ENCODE assay signal across 8 cellular contexts in the genomic region with DNA sequence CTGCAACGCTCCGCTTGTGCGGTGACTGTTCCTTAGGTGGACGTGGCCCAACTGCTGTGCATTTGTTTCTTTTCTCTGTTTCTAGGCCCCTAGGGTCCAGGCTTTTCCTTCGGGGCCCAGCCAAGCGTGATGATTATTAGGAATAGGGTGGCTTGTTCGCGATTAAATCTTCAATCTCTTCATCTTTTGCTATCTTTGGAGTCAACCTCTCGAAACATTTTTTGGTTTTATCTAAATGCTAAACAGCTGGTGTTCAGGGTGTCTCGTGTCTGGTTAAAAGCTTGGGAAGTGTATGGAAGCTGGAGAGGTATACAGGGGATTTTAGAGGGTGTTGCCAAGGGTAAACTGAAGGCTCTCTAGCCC. TPM values are rescaled to one million over a fixed set of nuclear protein-coding genes. Genes with fewer than 3 reads are reported as not detected.
DNase-seq lines count a peak whose midpoint lies in the region; ATAC-seq, FAIRE-seq and TF ChIP-seq lines count a peak whose summit lies in the region.
"Had no signal": no experiment of that assay in that cellular context is flagged by ENCODE, and none has a peak within 500 bp of the region (broad histone marks: within the 10 kb centered on the region; RNA-seq: fewer than 3 reads in every experiment).

No MANE protein-coding gene starts in this region.

- no peak overlapping the region for H3K4me2 ChIP-seq in GM23248 (ENCODE audit: unreplicated experiment)
- H3K4me2 ChIP-seq in endothelial cell of umbilical vein (ENCODE audit: insufficient read depth, low read length): no peak overlapping the region

- no peaks in the 10 kb centered on the region for H4K20me1 ChIP-seq in GM23248 (ENCODE audit: insufficient read depth)
- H4K20me1 ChIP-seq in endothelial cell of umbilical vein (replicated peaks; ENCODE audit: control insufficient read depth, extremely low read depth, insufficient read depth, low read length): no peaks in the 10 kb centered on the region

- H3F3A ChIP-seq in GM23248 (ENCODE audit: insufficient read depth): no peaks in the 10 kb centered on the region

- H2AFZ ChIP-seq in GM23248: 0 out of 2 replicates have a peak overlapping the region, but pooled peaks have one; percentile 15
- H2AFZ ChIP-seq in endothelial cell of umbilical vein (ENCODE audit: low read depth, low read length): no peak overlapping the region

- CTCF ChIA-PET in endothelial cell of umbilical vein (lab: Charles Lee): no interaction called here

- H3K4me1 ChIP-seq in GM23248 (ENCODE audit: insufficient read depth) (no peaks in the 10 kb centered on the region), endothelial cell of umbilical vein (ENCODE audit: control insufficient read depth, extremely low read depth, insufficient read depth, low read length) (no peaks in the 10 kb centered on the region)

- FAIRE-seq in endothelial cell of umbilical vein (lab: Jason Lieb, UNC): no peak

- no peaks in the 10 kb centered on the region for H3K36me3 ChIP-seq in GM23248 (ENCODE audit: low read depth)
- no peaks in the 10 kb centered on the region for H3K36me3 ChIP-seq in endothelial cell of umbilical vein (ENCODE audit: control insufficient read depth in 2 of 2, extremely low read depth in 1 of 2, insufficient read depth in 2 of 2, low read length in 2 of 2)

- H3K9me2 ChIP-seq in GM23248 (ENCODE audit: insufficient read depth): no peaks in the 10 kb centered on the region

- no TSS peak for BruUV-seq in endothelial cell of umbilical vein (replicated peaks; lab: Mats Ljungman, UMichigan)

- no peak overlapping the region for H3K4me3 ChIP-seq in GM23248
- H3K4me3 ChIP-seq in endothelial cell of umbilical vein (replicated peaks in 1 of 3; ENCODE audit: insufficient read depth in 1 of 3, low read depth in 1 of 3, low read length in 3 of 3): no peak overlapping the region

- no peak for TF ChIP-seq POLR2A in endothelial cell of umbilical vein (IDR thresholded peaks at IDR 0.05; ENCODE audit: low read depth, low read length)

- H3K79me2 ChIP-seq in GM23248 (ENCODE audit: insufficient read depth): no peaks in the 10 kb centered on the region
- H3K79me2 ChIP-seq in endothelial cell of umbilical vein (ENCODE audit: control insufficient read depth, insufficient read depth, low read length): no peaks in the 10 kb centered on the region

- POLR2A ChIA-PET in endothelial cell of umbilical vein (lab: Charles Lee): no interaction called here

- dilution Hi-C loops in endothelial cell of umbilical vein (cut with MboI; ENCODE audit: extremely low pct_ligation_motif_present, low sequenced_read_pairs): no loop called here

- no peak for TF ChIP-seq CTCF in endothelial cell of umbilical vein (IDR thresholded peaks at IDR 0.05; ENCODE audit: extremely low read depth in 1 of 2, insufficient read depth in 1 of 2, low read depth in 1 of 2, low read length in 2 of 2)

- no peaks in the 10 kb centered on the region for H3K9me1 ChIP-seq in endothelial cell of umbilical vein (replicated peaks; ENCODE audit: control insufficient read depth, extremely low read depth, insufficient read depth, low read length)

- H3K27ac ChIP-seq in GM23248 (no peak overlapping the region), endothelial cell of umbilical vein (ENCODE audit: insufficient read depth, low read depth, low read length) (no peak overlapping the region)

- intact Hi-C loops in endothelial cell of umbilical vein (cut with micrococcal nuclease): no loop called here

- peaks cover 45% of the 10 kb centered on the region for H3K27me3 ChIP-seq in GM23248 (replicated peaks; ENCODE audit: insufficient read depth)
- peaks cover 27 to 29% of the 10 kb centered on the region in 2 experiments for H3K27me3 ChIP-seq in endothelial cell of umbilical vein (ENCODE audit: control insufficient read depth in 2 of 2, insufficient read depth in 2 of 2, low read length in 2 of 2)

- DNase-seq in GM23248 (no peak), NCI-H345 treated with DMSO at 0.1 percent for 48 hours (lab: John Stamatoyannopoulos, UW; ENCODE audit: unreplicated experiment) (peak; percentile 45), endothelial cell of umbilical vein (ENCODE audit: low read depth, low spot score) (no peak), pons (ENCODE audit: low spot score) (peak; percentile 4), Ammon's horn (ENCODE audit: low spot score) (no peak), NAMALWA (ENCODE audit: low spot score) (no peak)
- DNase-seq: activated CD4-positive, alpha-beta T cell treated with anti-CD3 and anti-CD28 coated beads, Interleukin-2, amount 50 U/mL, for 4 hours had no signal

- H3K9me3 ChIP-seq in GM23248 (ENCODE audit: low read depth): no peaks in the 10 kb centered on the region
- no peaks in the 10 kb centered on the region for H3K9me3 ChIP-seq in endothelial cell of umbilical vein (replicated peaks; ENCODE audit: control insufficient read depth, insufficient read depth, low read length)

- 10 to 11% methylated on average over 10 of the region's 10 CpGs for WGBS in GM23248 (ENCODE audit: low coverage in 1 of 2, low lambda C conversion rate in 2 of 2, missing lambda C conversion rate in 2 of 2), 2 experiments

- in situ Hi-C loops in GM23248 (cut with MboI): no loop called here

- H3K9ac ChIP-seq in GM23248: no peak overlapping the region
- H3K9ac ChIP-seq in endothelial cell of umbilical vein (replicated peaks; ENCODE audit: extremely low read depth, insufficient read depth, low read length): no peak overlapping the region

- no peak for ATAC-seq in HG02885 (IDR thresholded peaks at IDR 0.05; ENCODE audit: poor library complexity, unreplicated experiment)

TF ChIP-seq in endothelial cell of umbilical vein, 7 proteins besides CTCF, POLR2A, EP300 and RAD21:
- peak; percentile 26 for TF ChIP-seq EZH2 (IDR thresholded peaks at IDR 0.05; ENCODE audit: borderline replicate concordance, low read depth, low read length, severe bottlenecking)
- no peak for TF ChIP-seq JUN (IDR thresholded peaks at IDR 0.05; ENCODE audit: borderline replicate concordance, insufficient read depth, insufficient read length, low read depth)
- TF ChIP-seq GATA2 (IDR thresholded peaks at IDR 0.05; ENCODE audit: insufficient read depth, insufficient read length, low read depth, low read length): no peak
- TF ChIP-seq, protein P1, sequence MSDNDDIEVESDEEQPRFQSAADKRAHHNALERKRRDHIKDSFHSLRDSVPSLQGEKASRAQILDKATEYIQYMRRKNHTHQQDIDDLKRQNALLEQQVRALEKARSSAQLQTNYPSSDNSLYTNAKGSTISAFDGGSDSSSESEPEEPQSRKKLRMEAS (IDR thresholded peaks at IDR 0.05; ENCODE audit: insufficient read depth, insufficient read length): no peak
- TF ChIP-seq FOS (IDR thresholded peaks at IDR 0.05; ENCODE audit: borderline replicate concordance, insufficient read depth, low read length): no peak
- TF ChIP-seq POLR2AphosphoS5 (IDR thresholded peaks at IDR 0.05; ENCODE audit: insufficient read depth, low read depth, low read length): no peak
- no peak for TF ChIP-seq MYC (IDR thresholded peaks at IDR 0.05; ENCODE audit: low read depth, low read length)
TF ChIP-seq in endothelial cell of umbilical vein: peak in this region for 1.

RNA-seq across cellular contexts. Expression of a gene that starts 0.8 kb away (rescaled TPM):
- 1.5 TPM in 1 of 2 replicates, not detected in the other for total RNA-seq in GM23248 (2014; rRNA removed; shearing (Covaris generic))
- 0.14 TPM in 1 of 2 replicates, not detected in the other for polyA plus RNA-seq in GM23248 (2016; fragmentation: Nextera tagmentation; extraction: Ambion mirVana)
- total RNA-seq in endothelial cell of umbilical vein: not detected in 2 replicates
- not detected in 2 replicates for polyA plus RNA-seq in endothelial cell of umbilical vein
- not detected in 2 replicates for polyA plus RNA-seq in endothelial cell of umbilical vein (2011; cell fraction: cytosol; rRNA removed)
- not detected in 2 replicates for polyA plus RNA-seq in endothelial cell of umbilical vein (2011; cell fraction: nucleus; rRNA removed)
- polyA plus RNA-seq in endothelial cell of umbilical vein (2012): not detected in 2 replicates
- not detected in 2 replicates for polyA minus RNA-seq in endothelial cell of umbilical vein
- polyA minus RNA-seq in endothelial cell of umbilical vein (2011; cell fraction: cytosol; rRNA and poly(A)+ RNA removed): not detected
- not detected in 2 replicates for polyA minus RNA-seq in endothelial cell of umbilical vein (2011; cell fraction: nucleus; rRNA and poly(A)+ RNA removed)

Comparison
In these comparisons a context has a peak if more than half of its experiments do, and no peak if none do; other contexts are left out.
1. DNase-seq: peak in NCI-H345 treated with DMSO at 0.1 percent for 48 hours (single experiment) and pons (single experiment); none in GM23248 (single experiment), endothelial cell of umbilical vein (single experiment), Ammon's horn (single experiment) and NAMALWA (single experiment).